ENCODE assay signal across 1 cellular context in genomic region chr1:1910033-1910465, GRCh38.
TF ChIP-seq lines count a peak whose summit lies in the region.

No MANE protein-coding gene starts in this region.

TF ChIP-seq in HCT116, 20 proteins besides CTCF, POLR2A, EP300 and RAD21 (continued from another document):
- no peak for TF ChIP-seq ELF1 (IDR thresholded peaks at IDR 0.05; ENCODE audit: borderline replicate concordance, low read depth)
- TF ChIP-seq ZFX (IDR thresholded peaks at IDR 0.05) = no peak
- TF ChIP-seq SRF (IDR thresholded peaks at IDR 0.05; ENCODE audit: low read depth) = no peak
- TF ChIP-seq JUND (IDR thresholded peaks at IDR 0.05) = no peak
- TF ChIP-seq CEBPB (IDR thresholded peaks at IDR 0.05; ENCODE audit: low read depth) = no peak
- no peak for TF ChIP-seq CBX3 (IDR thresholded peaks at IDR 0.05; ENCODE audit: low read depth)
- no peak for TF ChIP-seq FOSL1 (IDR thresholded peaks at IDR 0.05; ENCODE audit: low read depth)
- no peak for TF ChIP-seq ATF3 (IDR thresholded peaks at IDR 0.05)
- TF ChIP-seq EZH2phosphoT487 (IDR thresholded peaks at IDR 0.05; ENCODE audit: borderline replicate concordance) = no peak
- no peak for TF ChIP-seq MAX (IDR thresholded peaks at IDR 0.05)
- no peak for TF ChIP-seq EGR1 (IDR thresholded peaks at IDR 0.05; ENCODE audit: low read depth)
